ENCODE assay signal across 19 cellular contexts in genomic region chr18:25420091-25420490, GRCh38.
DNase-seq lines count a peak whose midpoint lies in the region; ATAC-seq lines count a peak whose summit lies in the region.
"Had no signal": no experiment of that assay in that cellular context is flagged by ENCODE, and none has a peak within 500 bp of the region (broad histone marks: within the 10 kb centered on the region; RNA-seq: fewer than 3 reads in every experiment).

No MANE protein-coding gene starts in this region.

- no peak overlapping the region for H2BK12ac ChIP-seq in mesenchymal stem cell (ENCODE audit: low read length in 2 of 2)
- no peak overlapping the region for H2BK12ac ChIP-seq in trophoblast cell (ENCODE audit: low read length)

- H4K91ac ChIP-seq in mesenchymal stem cell (ENCODE audit: low read length) (peak overlapping the region; percentile 18), trophoblast cell (ENCODE audit: low read depth, low read length) (no peak overlapping the region)

- H4K12ac ChIP-seq in trophoblast cell (ENCODE audit: low read depth, low read length) = no peak overlapping the region

- no peak overlapping the region for H2AK5ac ChIP-seq in mesenchymal stem cell (ENCODE audit: low read length, severe bottlenecking)
- no peak overlapping the region for H2AK5ac ChIP-seq in trophoblast cell (ENCODE audit: low read length)

- H2BK120ac ChIP-seq in mesenchymal stem cell (ENCODE audit: low read depth, low read length) (no peak overlapping the region), trophoblast cell (ENCODE audit: insufficient read depth, low read length, poor library complexity) (no peak overlapping the region)

- no peaks in the 10 kb centered on the region for H3K9me3 ChIP-seq in BLaER1
- H3K9me3 ChIP-seq in mesenchymal stem cell (ENCODE audit: control insufficient read depth, low read length) = no peaks in the 10 kb centered on the region
- no peaks in the 10 kb centered on the region for H3K9me3 ChIP-seq in trophoblast cell (ENCODE audit: insufficient read depth, low read depth, low read length)
- H3K9me3 ChIP-seq: Caco-2 had no signal

- H3K9ac ChIP-seq in BLaER1 (no peak overlapping the region), mesenchymal stem cell (ENCODE audit: low read length) (no peak overlapping the region), trophoblast cell (ENCODE audit: low read length) (no peak overlapping the region)
- H3K9ac ChIP-seq: GM23248 had no signal

- H4K8ac ChIP-seq in mesenchymal stem cell (ENCODE audit: low read length) = no peak overlapping the region
- no peak overlapping the region for H4K8ac ChIP-seq in trophoblast cell (ENCODE audit: low read depth, low read length)

- H3K27ac ChIP-seq in BLaER1 = no peak overlapping the region
- H3K27ac ChIP-seq in mesenchymal stem cell (ENCODE audit: low read length, poor library complexity, severe bottlenecking) = no peak overlapping the region
- no peak overlapping the region for H3K27ac ChIP-seq in trophoblast cell (ENCODE audit: low read depth, low read length)
- H3K27ac ChIP-seq: C4-2B, GM23248 had no signal

- DNase-seq in DMS79 treated with DMSO at 0.1 percent for 48 hours (lab: John Stamatoyannopoulos, UW) = peak; percentile 65
- DNase-seq in mesenchymal stem cell = no peak
- no peak for DNase-seq in trophoblast cell
- DNase-seq in mesenteric fat pad (ENCODE audit: low spot score) = no peak
- DNase-seq in HUDEP-2 (lab: John Stamatoyannopoulos, UW; ENCODE audit: unreplicated experiment in 76 of 76) = no peak
- DNase-seq in AG08396 (ENCODE audit: low spot score) = no peak
- DNase-seq: 8988T; Caco-2; CD4-positive, alpha-beta T cell; DND-41; EL; GM23248; H7; KG1 had no signal

- H4K20me1 ChIP-seq in BLaER1 = no peaks in the 10 kb centered on the region

- peak overlapping the region; percentile 68 for H3K4me2 ChIP-seq in BLaER1
- no peak overlapping the region for H3K4me2 ChIP-seq in mesenchymal stem cell (ENCODE audit: low read length, poor library complexity, severe bottlenecking)
- H3K4me2 ChIP-seq in trophoblast cell (ENCODE audit: low read length) = no peak overlapping the region

- no peak overlapping the region for H3K23ac ChIP-seq in mesenchymal stem cell (ENCODE audit: low read length in 2 of 2)
- no peak overlapping the region for H3K23ac ChIP-seq in trophoblast cell (ENCODE audit: low read length)

- peaks cover 22% of the 10 kb centered on the region for H3K4me1 ChIP-seq in BLaER1
- peaks cover 4% of the 10 kb centered on the region for H3K4me1 ChIP-seq in mesenchymal stem cell (ENCODE audit: control insufficient read depth, insufficient read depth, low read depth, low read length)
- H3K4me1 ChIP-seq in trophoblast cell (ENCODE audit: control insufficient read depth in 1 of 2, insufficient read depth in 2 of 2, low read length in 2 of 2) = peaks cover 2 to 8% of the 10 kb centered on the region in 2 experiments
- H3K4me1 ChIP-seq: Caco-2 had no signal

- ATAC-seq in HG02759 (IDR thresholded peaks at IDR 0.05; ENCODE audit: unreplicated experiment) = no peak
- ATAC-seq: GM12878, HCT116 had no signal

- H3K79me1 ChIP-seq in mesenchymal stem cell (replicated peaks; ENCODE audit: low read length, poor library complexity, severe bottlenecking) (no peaks in the 10 kb centered on the region), trophoblast cell (ENCODE audit: low read length) (no peaks in the 10 kb centered on the region)

- no peak overlapping the region for H3K4me3 ChIP-seq in BLaER1
- H3K4me3 ChIP-seq in mesenchymal stem cell (ENCODE audit: insufficient read depth in 1 of 2, low read depth in 1 of 2, low read length in 2 of 2) = no peak overlapping the region
- peak overlapping the region; percentile 45 for H3K4me3 ChIP-seq in trophoblast cell (ENCODE audit: low read depth, low read length)
- H3K4me3 ChIP-seq: GM12878, GM23248 had no signal

- H3K14ac ChIP-seq in mesenchymal stem cell (ENCODE audit: low read length in 2 of 2) = no peak overlapping the region
- no peak overlapping the region for H3K14ac ChIP-seq in trophoblast cell (ENCODE audit: low read length)

- no peaks in the 10 kb centered on the region for H3K79me2 ChIP-seq in trophoblast cell (ENCODE audit: control insufficient read depth, insufficient read depth, low read length, poor library complexity)

- H2BK5ac ChIP-seq in mesenchymal stem cell (ENCODE audit: low read depth, low read length, poor library complexity, severe bottlenecking) (no peak overlapping the region), trophoblast cell (ENCODE audit: low read depth, low read length, poor library complexity) (no peak overlapping the region)

- 31% methylated on average over 6 of the region's 6 CpGs for WGBS in mesenchymal stem cell
- WGBS in trophoblast cell (ENCODE audit: extremely low coverage, insufficient coverage, insufficient read length) = no CpG with 5 or more reads among the region's 6 CpGs

- H2AFZ ChIP-seq in mesenchymal stem cell (ENCODE audit: low read depth, low read length) (no peak overlapping the region), trophoblast cell (ENCODE audit: insufficient read depth, low read length, poor library complexity) (no peak overlapping the region)
- H2AFZ ChIP-seq: GM23248 had no signal

- no peak overlapping the region for H2BK15ac ChIP-seq in mesenchymal stem cell (ENCODE audit: low read depth, poor library complexity, severe bottlenecking)

- H3K4ac ChIP-seq in mesenchymal stem cell (ENCODE audit: low read depth in 1 of 2, low read length in 2 of 2) (no peak overlapping the region), trophoblast cell (ENCODE audit: low read depth, low read length) (no peak overlapping the region)

- no peaks in the 10 kb centered on the region for H3K27me3 ChIP-seq in BLaER1
- H3K27me3 ChIP-seq in mesenchymal stem cell (ENCODE audit: control insufficient read depth in 1 of 2, insufficient read depth in 1 of 2, low read length in 2 of 2) = peaks cover 0 to 15% of the 10 kb centered on the region in 2 experiments
- H3K27me3 ChIP-seq in trophoblast cell (ENCODE audit: insufficient read depth, low read length) = no peaks in the 10 kb centered on the region

- peak overlapping the region in 1 of 2 experiments; percentile 34 for H3K18ac ChIP-seq in mesenchymal stem cell (ENCODE audit: low read depth in 1 of 2, low read length in 2 of 2)
- H3K18ac ChIP-seq in trophoblast cell (ENCODE audit: low read length) = no peak overlapping the region

- H3K36me3 ChIP-seq in BLaER1 (no peaks in the 10 kb centered on the region), mesenchymal stem cell (ENCODE audit: control insufficient read depth in 1 of 2, insufficient read depth in 2 of 2, low read depth in 1 of 2, low read length in 2 of 2) (no peaks in the 10 kb centered on the region), trophoblast cell (ENCODE audit: control insufficient read depth in 1 of 2, insufficient read depth in 2 of 2, low read length in 2 of 2) (no peaks in the 10 kb centered on the region)
